Comparison of ENCODE assay signal across 1 cellular context in the genomic region with DNA sequence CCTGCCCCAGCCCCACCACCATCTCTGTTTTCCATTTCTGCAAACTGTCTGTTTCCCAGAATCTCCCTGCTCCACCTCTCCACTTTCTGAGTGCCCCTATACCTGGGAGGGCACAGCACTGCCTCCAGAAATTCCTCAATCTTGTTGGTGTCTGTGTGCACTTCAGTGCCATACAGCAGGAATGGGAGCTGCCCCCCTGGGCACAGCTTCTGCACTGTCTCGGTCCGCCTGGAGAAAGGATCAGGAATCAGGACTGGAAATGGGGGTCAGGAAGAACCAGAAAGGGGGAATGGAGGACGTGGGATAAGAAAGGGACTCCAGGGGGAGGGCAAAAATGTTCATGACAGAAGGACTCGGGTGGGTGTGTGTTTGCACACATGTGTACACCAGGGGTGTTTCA.
TF ChIP-seq lines count a peak whose summit lies in the region.

No MANE protein-coding gene starts in this region.

TF ChIP-seq in IMR-90, 13 proteins besides CTCF, POLR2A, EP300 and RAD21 (continued from another document):
- TF ChIP-seq BHLHE40 (IDR thresholded peaks at IDR 0.05; ENCODE audit: low read depth, low read length) = no peak
- TF ChIP-seq, protein P1, sequence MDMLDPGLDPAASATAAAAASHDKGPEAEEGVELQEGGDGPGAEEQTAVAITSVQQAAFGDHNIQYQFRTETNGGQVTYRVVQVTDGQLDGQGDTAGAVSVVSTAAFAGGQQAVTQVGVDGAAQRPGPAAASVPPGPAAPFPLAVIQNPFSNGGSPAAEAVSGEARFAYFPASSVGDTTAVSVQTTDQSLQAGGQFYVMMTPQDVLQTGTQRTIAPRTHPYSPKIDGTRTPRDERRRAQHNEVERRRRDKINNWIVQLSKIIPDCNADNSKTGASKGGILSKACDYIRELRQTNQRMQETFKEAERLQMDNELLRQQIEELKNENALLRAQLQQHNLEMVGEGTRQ (IDR thresholded peaks at IDR 0.05; ENCODE audit: low read depth, low read length) = no peak
